Comparison of ENCODE assay signal across 26 cellular contexts in genomic region chr2:37983719-37984118, GRCh38.
"Had no signal": no experiment of that assay in that cellular context is flagged by ENCODE, and none has a peak within 500 bp of the region (broad histone marks: within the 10 kb centered on the region; RNA-seq: fewer than 3 reads in every experiment).

No MANE protein-coding gene starts in this region.

- ATAC-seq: left colon; left lung; lower lobe of right lung; naive thymus-derived CD8-positive, alpha-beta T cell; pancreas; right cardiac atrium; stimulated activated effector memory CD8-positive, alpha-beta T cell treated with anti-CD3 and anti-CD28 coated beads, Interleukin-12 subunit alpha, Interleukin-12 subunit beta, amount 100 ng/mL, for 72 hours; upper lobe of right lung had no signal

- H3K27ac ChIP-seq: left lung, lower lobe of right lung, pancreas, prostate gland, sigmoid colon, spleen, suprapubic skin, thoracic aorta, tibial artery, upper lobe of right lung had no signal

- H3K27me3 ChIP-seq: left lung, pancreas, sigmoid colon, spleen, suprapubic skin, tibial artery, upper lobe of right lung had no signal

- H3K36me3 ChIP-seq: left lung, lower lobe of right lung, pancreas, prostate gland, sigmoid colon, spleen, suprapubic skin, thoracic aorta, tibial artery, upper lobe of right lung had no signal

- H3K4me1 ChIP-seq: prostate gland had no signal

- DNase-seq: hypothalamus; immature natural killer cell; kidney; left colon; left lung; lower lobe of right lung; mammary epithelial cell; mesenchymal stem cell; naive thymus-derived CD8-positive, alpha-beta T cell; nucleus accumbens; pancreas; posterior cingulate gyrus; retina; right cardiac atrium; sigmoid colon; small intestine; spleen; stimulated activated CD4-positive, alpha-beta T cell treated with anti-CD3 and anti-CD28 coated beads, Interleukin-4, amount 100 ng/mL, for 24 hours; stimulated activated naive CD4-positive, alpha-beta T cell; tibial artery; trophoblast cell; upper lobe of right lung had no signal

- H3K9me3 ChIP-seq: left lung, lower lobe of right lung, pancreas, prostate gland, sigmoid colon, spleen, suprapubic skin, thoracic aorta, tibial artery, upper lobe of right lung had no signal

- FAIRE-seq: kidney, pancreas, small intestine had no signal

- H3K4me3 ChIP-seq: left lung, lower lobe of right lung, pancreas, prostate gland, sigmoid colon, spleen, suprapubic skin, thoracic aorta, tibial artery, upper lobe of right lung had no signal
